Comparison of ENCODE assay signal across 8 cellular contexts in genomic region chr3:170690133-170690981, GRCh38.
DNase-seq lines count a peak whose midpoint lies in the region; ATAC-seq, FAIRE-seq and TF ChIP-seq lines count a peak whose summit lies in the region.

No MANE protein-coding gene starts in this region.

- H3K79me2 ChIP-seq in astrocyte (ENCODE audit: insufficient read depth, low read length) (no peaks in the 10 kb centered on the region), keratinocyte (ENCODE audit: control insufficient read depth, insufficient read depth, low read length) (no peaks in the 10 kb centered on the region)

- H3K36me3 ChIP-seq in A673 (ENCODE audit: insufficient read depth, low read length, poor library complexity, severe bottlenecking) (no peaks in the 10 kb centered on the region), astrocyte (ENCODE audit: insufficient read depth, low read length) (no peaks in the 10 kb centered on the region), keratinocyte (ENCODE audit: control insufficient read depth in 2 of 2, extremely low read depth in 1 of 2, insufficient read depth in 2 of 2, low read length in 2 of 2) (no peaks in the 10 kb centered on the region)

- H3K36me3 Mint-ChIP-seq in astrocyte (ENCODE audit: low read depth, unreplicated experiment), result no peaks in the 10 kb centered on the region

- intact Hi-C loops in A673 (cut with micrococcal nuclease; ENCODE audit: unreplicated experiment), result loop anchor here (2.0 to 10.0 kb wide), 2 partner anchors 276 to 506 kb away; partner anchors contain the start of gene PHC3

- no peaks in the 10 kb centered on the region for H3K4me1 ChIP-seq in A673 (ENCODE audit: insufficient read depth, low read length, poor library complexity, severe bottlenecking)
- H3K4me1 ChIP-seq in astrocyte (ENCODE audit: insufficient read depth, low read length), result peaks cover 20% of the 10 kb centered on the region
- H3K4me1 ChIP-seq in keratinocyte (ENCODE audit: control insufficient read depth, extremely low read depth, insufficient read depth, low read length), result peaks cover 43% of the 10 kb centered on the region

- peak overlapping the region; percentile 84 for H3K27ac Mint-ChIP-seq in astrocyte (ENCODE audit: unreplicated experiment)

- no peak overlapping the region for H3K27ac ChIP-seq in A673 (ENCODE audit: low read depth, low read length, poor library complexity, severe bottlenecking)
- H3K27ac ChIP-seq in astrocyte (ENCODE audit: low read depth, low read length), result peak overlapping the region; percentile 55
- H3K27ac ChIP-seq in keratinocyte (ENCODE audit: control insufficient read depth, insufficient read depth, low read length), result peak overlapping the region; percentile 89

- H3K27me3 Mint-ChIP-seq in astrocyte (ENCODE audit: low read depth, unreplicated experiment), result no peaks in the 10 kb centered on the region

- H3K9me3 Mint-ChIP-seq in astrocyte (ENCODE audit: unreplicated experiment), result peaks cover 2% of the 10 kb centered on the region

- H3K4me1 Mint-ChIP-seq in astrocyte (ENCODE audit: low read depth, unreplicated experiment), result peaks cover 37% of the 10 kb centered on the region

- H3K9ac ChIP-seq in astrocyte (ENCODE audit: low read length) (no peak overlapping the region), keratinocyte (ENCODE audit: control insufficient read depth, extremely low read depth, insufficient read depth, low read length) (peak overlapping the region; percentile 20)

- H2AFZ ChIP-seq in astrocyte (ENCODE audit: low read depth, low read length) (peak overlapping the region; percentile 60), keratinocyte (ENCODE audit: control insufficient read depth, low read length) (no peak overlapping the region)

- H3K9me1 ChIP-seq in keratinocyte (ENCODE audit: control insufficient read depth, extremely low read depth, insufficient read depth, low read length), result no peaks in the 10 kb centered on the region

- POLR2A ChIA-PET in A673 (lab: Charles Lee; ENCODE audit: low non-redundant PET), result no interaction called here

- ATAC-seq in HG03520 (IDR thresholded peaks at IDR 0.05; ENCODE audit: unreplicated experiment), result no peak

- FAIRE-seq in astrocyte (lab: Jason Lieb, UNC), result no peak
- no peak for FAIRE-seq in keratinocyte (lab: Jason Lieb, UNC)

- CTCF ChIA-PET in A673 (lab: Charles Lee), result interaction anchor here (1.7 kb wide), 1 partner anchor 277 kb away, joined by 6 read pairs; no protein-coding TSS in a partner anchor

- dilution Hi-C loops in keratinocyte (cut with MboI; ENCODE audit: extremely low pct_ligation_motif_present, low sequenced_read_pairs), result no loop called here

- H3K4me3 Mint-ChIP-seq in astrocyte (ENCODE audit: unreplicated experiment), result no peak overlapping the region

- TF ChIP-seq CTCF in A673 (conservative IDR thresholded peaks at IDR 0.05; ENCODE audit: low read depth, low read length) (peak; percentile 86), GM12875 (IDR thresholded peaks at IDR 0.05; ENCODE audit: borderline replicate concordance, insufficient read depth, low read depth, low read length) (peak; percentile 84), astrocyte (IDR thresholded peaks at IDR 0.05; ENCODE audit: insufficient read depth, low read depth, low read length) (peak; percentile 57), keratinocyte (optimal IDR thresholded peaks at IDR 0.05 in 1 of 3, IDR thresholded peaks at IDR 0.05 in 1 of 3, conservative IDR thresholded peaks at IDR 0.05 in 1 of 3; ENCODE audit: extremely low read depth in 1 of 3, insufficient read depth in 2 of 3, low read length in 3 of 3) (peak; percentile 59 to 77 (median 74))

- no peaks in the 10 kb centered on the region for H3K27me3 ChIP-seq in A673 (replicated peaks; ENCODE audit: insufficient read depth, low read depth, low read length, poor library complexity)
- no peaks in the 10 kb centered on the region for H3K27me3 ChIP-seq in astrocyte (ENCODE audit: insufficient read depth, low read length)
- no peaks in the 10 kb centered on the region for H3K27me3 ChIP-seq in keratinocyte (ENCODE audit: control insufficient read depth, extremely low read depth, insufficient read depth, low read length)

- H3K9me3 ChIP-seq in A673 (ENCODE audit: low read depth, low read length, poor library complexity, severe bottlenecking) (no peaks in the 10 kb centered on the region), astrocyte (ENCODE audit: insufficient read depth, low read depth, low read length) (no peaks in the 10 kb centered on the region), keratinocyte (ENCODE audit: control insufficient read depth, low read depth, low read length) (no peaks in the 10 kb centered on the region)

- no TSS peak for BruUV-seq in A673 (replicated peaks; lab: Mats Ljungman, UMichigan)

- H3K4me3 ChIP-seq in A673 (ENCODE audit: low read depth, low read length, poor library complexity, severe bottlenecking) (no peak overlapping the region), GM12875 (ENCODE audit: low read depth, low read length) (no peak overlapping the region), astrocyte (ENCODE audit: insufficient read depth, low read depth, low read length) (no peak overlapping the region), keratinocyte (ENCODE audit: control insufficient read depth in 2 of 3, extremely low read depth in 1 of 3, insufficient read depth in 2 of 3, low read depth in 1 of 3, low read length in 3 of 3) (no peak overlapping the region)
- no peak overlapping the region for H3K4me3 ChIP-seq in Jurkat, Clone E6-1 (ENCODE audit: low read length)

- in situ Hi-C loops in SK-MEL-5 (cut with HindIII; ENCODE audit: low pct_unique_long_range_greater_than_20kb, low sequenced_read_pairs), result no loop called here

- H3K4me2 ChIP-seq in astrocyte (ENCODE audit: low read length) (peak overlapping the region; percentile 20), keratinocyte (ENCODE audit: control insufficient read depth, extremely low read depth, insufficient read depth, low read depth, low read length) (peak overlapping the region; percentile 87)

- H4K20me1 ChIP-seq in astrocyte (ENCODE audit: insufficient read depth, low read length) (no peaks in the 10 kb centered on the region), keratinocyte (ENCODE audit: control insufficient read depth, extremely low read depth, insufficient read depth, low read length) (no peaks in the 10 kb centered on the region)

- peak; percentile 67 for DNase-seq in A673 (ENCODE audit: low spot score)
- DNase-seq in Jurkat, Clone E6-1 (ENCODE audit: low read depth, low spot score), result peak; percentile 11
- DNase-seq in SK-MEL-5 (ENCODE audit: low read depth, low spot score), result peak; percentile 62
- no peak for DNase-seq in astrocyte (ENCODE audit: low read depth)
- no peak for DNase-seq in keratinocyte (ENCODE audit: low read depth, low spot score)
- DNase-seq in stimulated activated CD4-positive, alpha-beta T cell treated with anti-CD3 and anti-CD28 coated beads, Interleukin-4, amount 100 ng/mL, for 1 hour, result peak; percentile 44

Comparison
In these comparisons a context has a peak if more than half of its experiments do, and no peak if none do; other contexts are left out.
1. DNase-seq: peak in A673 (single experiment), Jurkat, Clone E6-1 (single experiment), SK-MEL-5 (single experiment) and stimulated activated CD4-positive, alpha-beta T cell treated with anti-CD3 and anti-CD28 coated beads, Interleukin-4, amount 100 ng/mL, for 1 hour (single experiment); none in astrocyte (single experiment) and keratinocyte (single experiment).
2. Peak in every context shown above with its lines, with median percentiles within 50 percentile points of each other: CTCF ChIP-seq.